ENCODE assay signal across 8 cellular contexts in the genomic region with DNA sequence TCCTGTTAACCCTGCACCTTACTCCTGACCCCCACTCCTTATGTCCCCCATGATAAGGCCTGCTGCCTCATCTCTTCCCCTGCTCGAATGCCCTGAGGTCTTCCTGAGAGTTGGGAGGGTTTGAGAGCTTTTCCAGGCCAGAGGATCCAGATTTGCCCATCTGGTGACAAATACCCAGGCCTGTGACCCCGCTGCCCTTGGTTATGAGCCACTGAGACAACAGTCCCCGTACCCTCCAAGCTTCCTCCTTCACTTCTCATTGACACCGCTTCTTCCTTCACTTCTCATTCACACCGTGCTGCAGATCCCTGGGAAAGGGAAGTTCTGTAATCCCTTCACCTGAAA. TPM values are rescaled to one million over a fixed set of nuclear protein-coding genes. Genes with fewer than 3 reads are reported as not detected.
DNase-seq lines count a peak whose midpoint lies in the region; ATAC-seq and TF ChIP-seq lines count a peak whose summit lies in the region.
"Had no signal": no experiment of that assay in that cellular context is flagged by ENCODE, and none has a peak within 500 bp of the region (broad histone marks: within the 10 kb centered on the region; RNA-seq: fewer than 3 reads in every experiment).

No MANE protein-coding gene starts in this region.

- no peaks in the 10 kb centered on the region for H3K36me3 ChIP-seq in IMR-90 (ENCODE audit: control insufficient read depth, insufficient read depth, low read length)

- no peak overlapping the region for H3K18ac ChIP-seq in IMR-90 (ENCODE audit: low read depth, low read length)

- H2BK15ac ChIP-seq in IMR-90 (ENCODE audit: low read depth, low read length), result no peak overlapping the region

- H3K4me3 ChIP-seq in IMR-90 (ENCODE audit: insufficient read depth, low read depth, low read length), result peak overlapping the region; percentile 95

- peaks cover 5% of the 10 kb centered on the region for H3K27me3 ChIP-seq in IMR-90 (ENCODE audit: control insufficient read depth, insufficient read depth, low read length)

- peak overlapping the region; percentile 33 for H2AK9ac ChIP-seq in IMR-90 (replicated peaks; ENCODE audit: low read depth, low read length, poor library complexity)

- H4K20me1 ChIP-seq in IMR-90 (ENCODE audit: insufficient read depth, low read length), result no peaks in the 10 kb centered on the region

- no peak overlapping the region for H2BK120ac ChIP-seq in IMR-90 (ENCODE audit: low read depth, low read length)

- no peak overlapping the region for H2BK5ac ChIP-seq in IMR-90 (ENCODE audit: low read depth, low read length, poor library complexity, severe bottlenecking)

- POLR2A ChIA-PET in IMR-90 (lab: Charles Lee; ENCODE audit: unreplicated experiment), result no interaction called here

- no peak for TF ChIP-seq RAD21 in IMR-90 (IDR thresholded peaks at IDR 0.05; ENCODE audit: low read length)

- peaks cover 4% of the 10 kb centered on the region for H3K36me3 Mint-ChIP-seq in activated naive CD8-positive, alpha-beta T cell treated with anti-CD3 and anti-CD28 coated beads for 36 hours
- no peaks in the 10 kb centered on the region for H3K36me3 Mint-ChIP-seq in immature natural killer cell

- intact Hi-C loops in IMR-90 (cut with micrococcal nuclease), result loop anchor here (2.0 to 5.0 kb wide), 2 partner anchors 451 to 519 kb away; no protein-coding TSS in a partner anchor

- DNase-seq in IMR-90, result no peak
- DNase-seq in activated naive CD8-positive, alpha-beta T cell treated with anti-CD3 and anti-CD28 coated beads for 36 hours, result no peak
- DNase-seq in immature natural killer cell, result no peak
- DNase-seq in stimulated activated naive CD8-positive, alpha-beta T cell treated with anti-CD3 and anti-CD28 coated beads, Interleukin-15, amount 100 ng/mL, for 72 hours, result no peak
- no peak for DNase-seq in COLO668 (lab: John Stamatoyannopoulos, UW; ENCODE audit: unreplicated experiment)
- no peak for DNase-seq in NCI-H2081 treated with DMSO at 0.1 percent for 48 hours (lab: John Stamatoyannopoulos, UW)

- no peak overlapping the region for H4K91ac ChIP-seq in IMR-90 (ENCODE audit: insufficient read depth, low read depth, low read length)

- H2BK20ac ChIP-seq in IMR-90 (ENCODE audit: low read depth, low read length), result no peak overlapping the region

- peak overlapping the region; percentile 1 to 44; a peak in 1 of 4 replicates for H4K8ac ChIP-seq in IMR-90 (ENCODE audit: low read depth in 2 of 2, low read length in 2 of 2)

- H3K27ac Mint-ChIP-seq in activated naive CD8-positive, alpha-beta T cell treated with anti-CD3 and anti-CD28 coated beads for 36 hours, result no peak overlapping the region
- H3K27ac Mint-ChIP-seq in immature natural killer cell, result peak overlapping the region; percentile 75 to 93 (median 88)
- peak overlapping the region in 1 of 2 donors; percentile 80 for H3K27ac Mint-ChIP-seq in stimulated activated naive CD8-positive, alpha-beta T cell treated with anti-CD3 and anti-CD28 coated beads, Interleukin-15, amount 100 ng/mL, for 72 hours

- H3K4me1 ChIP-seq in IMR-90 (ENCODE audit: control insufficient read depth, insufficient read depth, low read length), result no peaks in the 10 kb centered on the region; the same call in 1 of the 2 replicates

- H3K14ac ChIP-seq in IMR-90 (replicated peaks; ENCODE audit: low read depth, low read length), result peak overlapping the region; percentile 30; the same call in 1 of the 2 replicates

- H3K9me3 Mint-ChIP-seq in activated naive CD8-positive, alpha-beta T cell treated with anti-CD3 and anti-CD28 coated beads for 36 hours, result peaks cover 2% of the 10 kb centered on the region
- H3K9me3 Mint-ChIP-seq in immature natural killer cell, result no peaks in the 10 kb centered on the region
- no peaks in the 10 kb centered on the region for H3K9me3 Mint-ChIP-seq in stimulated activated naive CD8-positive, alpha-beta T cell treated with anti-CD3 and anti-CD28 coated beads, Interleukin-15, amount 100 ng/mL, for 72 hours

- H3K27ac ChIP-seq in IMR-90 (ENCODE audit: insufficient read depth, low read length), result no peak overlapping the region

- H3K4me3 Mint-ChIP-seq in activated naive CD8-positive, alpha-beta T cell treated with anti-CD3 and anti-CD28 coated beads for 36 hours, result peak overlapping the region; percentile 88
- H3K4me3 Mint-ChIP-seq in immature natural killer cell, result peak overlapping the region; percentile 85 to 92 (median 89)
- peak overlapping the region; percentile 86 to 89 for H3K4me3 Mint-ChIP-seq in stimulated activated naive CD8-positive, alpha-beta T cell treated with anti-CD3 and anti-CD28 coated beads, Interleukin-15, amount 100 ng/mL, for 72 hours

- no peak for ATAC-seq in IMR-90 (ENCODE audit: low read depth)
- ATAC-seq in stimulated activated naive CD8-positive, alpha-beta T cell treated with anti-CD3 and anti-CD28 coated beads, Interleukin-15, amount 100 ng/mL, for 72 hours, result no peak
- no peak for ATAC-seq in GM18511 (IDR thresholded peaks at IDR 0.05; ENCODE audit: unreplicated experiment)

- CTCF ChIA-PET in IMR-90 (lab: Yijun Ruan, JAX), result interaction anchor here (1.4 to 2.0 kb wide), 2 partner anchors 10 to 15 kb away, joined by 4 to 8 read pairs; no protein-coding TSS in a partner anchor

- BruUV-seq in IMR-90 (replicated peaks; lab: Mats Ljungman, UMichigan), result no TSS peak

- no peak overlapping the region for H2AK5ac ChIP-seq in IMR-90 (ENCODE audit: low read depth, low read length)

- peak overlapping the region; percentile 30; the same call in 1 of the 2 replicates for H3K23ac ChIP-seq in IMR-90 (ENCODE audit: low read depth, low read length)

- peaks cover 40% of the 10 kb centered on the region for H3K4me1 Mint-ChIP-seq in activated naive CD8-positive, alpha-beta T cell treated with anti-CD3 and anti-CD28 coated beads for 36 hours
- H3K4me1 Mint-ChIP-seq in immature natural killer cell, result peaks cover 25 to 28% of the 10 kb centered on the region in 2 donors
- peaks cover 56% of the 10 kb centered on the region for H3K4me1 Mint-ChIP-seq in stimulated activated naive CD8-positive, alpha-beta T cell treated with anti-CD3 and anti-CD28 coated beads, Interleukin-15, amount 100 ng/mL, for 72 hours

- no peaks in the 10 kb centered on the region for H3K27me3 Mint-ChIP-seq in activated naive CD8-positive, alpha-beta T cell treated with anti-CD3 and anti-CD28 coated beads for 36 hours
- H3K27me3 Mint-ChIP-seq in immature natural killer cell (ENCODE audit: low read depth in 3 of 3), result peaks cover 2 to 7% (median 3%) of the 10 kb centered on the region in 3 donors
- H3K27me3 Mint-ChIP-seq in stimulated activated naive CD8-positive, alpha-beta T cell treated with anti-CD3 and anti-CD28 coated beads, Interleukin-15, amount 100 ng/mL, for 72 hours, result no peaks in the 10 kb centered on the region

- dilution Hi-C loops in IMR-90 (cut with HindIII; ENCODE audit: low sequenced_read_pairs, unreplicated experiment), result no loop called here

- 47% methylated on average over 2 of the region's 5 CpGs; no CpG with 5 or more reads in 1 of the 2 experiments for WGBS in IMR-90 (ENCODE audit: extremely low coverage in 2 of 2, insufficient read length in 1 of 2), 2 experiments

- H2AFZ ChIP-seq in IMR-90 (replicated peaks; ENCODE audit: low read length, poor library complexity), result peak overlapping the region; percentile 91

- peaks cover 5% of the 10 kb centered on the region; the same call in 1 of the 2 replicates for H3K9me1 ChIP-seq in IMR-90 (ENCODE audit: insufficient read depth, low read length)

- peaks cover 0 to 5% of the 10 kb centered on the region in 2 experiments; a peak in 2 of 4 replicates for H3K79me1 ChIP-seq in IMR-90 (ENCODE audit: low read depth in 1 of 2, low read length in 2 of 2)

- H3K4me2 ChIP-seq in IMR-90 (ENCODE audit: low read depth, low read length), result peak overlapping the region; percentile 90

- no peak overlapping the region for H3K56ac ChIP-seq in IMR-90 (ENCODE audit: extremely low read depth, insufficient read depth, low read length)

- no peak overlapping the region for H3K4ac ChIP-seq in IMR-90 (ENCODE audit: low read depth, low read length)

- TF ChIP-seq POLR2A in IMR-90 (IDR thresholded peaks at IDR 0.05; ENCODE audit: low read depth, low read length), result no peak

- no peak for TF ChIP-seq CTCF in IMR-90 (conservative IDR thresholded peaks at IDR 0.05; ENCODE audit: low read depth, low read length)

- H4K5ac ChIP-seq in IMR-90 (ENCODE audit: low read depth, low read length), result no peak overlapping the region

- H3K9me3 ChIP-seq in IMR-90 (ENCODE audit: control insufficient read depth, insufficient read depth, low read length), result no peaks in the 10 kb centered on the region

- in situ Hi-C loops in IMR-90 (cut with MboI; ENCODE audit: low sequenced_read_pairs), result no loop called here

- H3K9ac ChIP-seq in IMR-90 (ENCODE audit: low read depth, low read length), result peak overlapping the region; percentile 69

TF ChIP-seq in IMR-90, 13 proteins besides CTCF, POLR2A, EP300 and RAD21 (continues in another document):
- TF ChIP-seq RCOR1 (IDR thresholded peaks at IDR 0.05; ENCODE audit: insufficient replicate concordance, low read length), result no peak
- no peak for TF ChIP-seq RFX5 (IDR thresholded peaks at IDR 0.05; ENCODE audit: low read depth, low read length)
- TF ChIP-seq, protein P1, sequence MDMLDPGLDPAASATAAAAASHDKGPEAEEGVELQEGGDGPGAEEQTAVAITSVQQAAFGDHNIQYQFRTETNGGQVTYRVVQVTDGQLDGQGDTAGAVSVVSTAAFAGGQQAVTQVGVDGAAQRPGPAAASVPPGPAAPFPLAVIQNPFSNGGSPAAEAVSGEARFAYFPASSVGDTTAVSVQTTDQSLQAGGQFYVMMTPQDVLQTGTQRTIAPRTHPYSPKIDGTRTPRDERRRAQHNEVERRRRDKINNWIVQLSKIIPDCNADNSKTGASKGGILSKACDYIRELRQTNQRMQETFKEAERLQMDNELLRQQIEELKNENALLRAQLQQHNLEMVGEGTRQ (IDR thresholded peaks at IDR 0.05; ENCODE audit: low read depth, low read length), result no peak

RNA-seq across cellular contexts. Expression of a gene that starts 0.6 kb away (rescaled TPM):
- 18.5 and 18.6 TPM in 2 replicates for total RNA-seq in IMR-90 (2012; rRNA removed)
- polyA plus RNA-seq in IMR-90 (2012; rRNA removed) (12.8 and 13.8 TPM in 2 replicates), immature natural killer cell (1 to 10 TPM; 4.6 to 8.7 (median 5.2) TPM)
- 8.0 and 9.9 TPM in 2 replicates for polyA plus RNA-seq in IMR-90 (2012; cell fraction: cytosol; rRNA removed)
- polyA plus RNA-seq in IMR-90 (2012; cell fraction: nucleus; rRNA removed; ENCODE audit: low replicate concordance), result 2.0 and 3.1 TPM in 2 replicates
- 10 to 100 TPM; 18.0 to 18.8 TPM for total RNA-seq in activated naive CD8-positive, alpha-beta T cell treated with anti-CD3 and anti-CD28 coated beads for 36 hours

RNA-seq across cellular contexts. Expression of a gene that starts 29.7 kb away (rescaled TPM):
- total RNA-seq in IMR-90 (2012; rRNA removed), result 0.36 and 0.56 TPM in 2 replicates
- polyA plus RNA-seq in IMR-90 (2012; rRNA removed) (0.36 and 0.48 TPM in 2 replicates), immature natural killer cell (100 to 1,000 TPM in 2 of 3 donors, 10 to 100 TPM in 1; 88.1 to 256 (median 149) TPM)
- 0.25 and 0.31 TPM in 2 replicates for polyA plus RNA-seq in IMR-90 (2012; cell fraction: cytosol; rRNA removed)
- 0.11 and 0.24 TPM in 2 replicates for polyA plus RNA-seq in IMR-90 (2012; cell fraction: nucleus; rRNA removed; ENCODE audit: low replicate concordance)
- total RNA-seq in activated naive CD8-positive, alpha-beta T cell treated with anti-CD3 and anti-CD28 coated beads for 36 hours, result 10 to 100 TPM; 27.5 to 29.6 TPM

RNA-seq across cellular contexts. Expression of a gene that starts 50.0 kb away (rescaled TPM):
- total RNA-seq in IMR-90 (2012; rRNA removed), result not detected in 2 replicates
- polyA plus RNA-seq in IMR-90 (2012; rRNA removed) (not detected in 2 replicates), immature natural killer cell (not detected)
- polyA plus RNA-seq in IMR-90 (2012; cell fraction: cytosol; rRNA removed), result not detected in 2 replicates
- not detected in 2 replicates for polyA plus RNA-seq in IMR-90 (2012; cell fraction: nucleus; rRNA removed; ENCODE audit: low replicate concordance)
- total RNA-seq in activated naive CD8-positive, alpha-beta T cell treated with anti-CD3 and anti-CD28 coated beads for 36 hours, result not detected
- total RNA-seq: lung microvascular endothelial cell had no signal

Comparison
In these comparisons a context has a peak if more than half of its experiments do, and no peak if none do; other contexts are left out.
1. RNA of a gene that starts 29.7 kb away (total RNA-seq): 27.5 to 29.6 TPM in activated naive CD8-positive, alpha-beta T cell treated with anti-CD3 and anti-CD28 coated beads for 36 hours; 0.36 to 0.56 TPM in IMR-90; every median in the first group is over 10 times any median in the second.
2. Peak in every context shown above with its lines, with median percentiles within 50 percentile points of each other: H3K4me3 Mint-ChIP-seq.